8 cellular contexts compared by ENCODE assay signal in the genomic region with DNA sequence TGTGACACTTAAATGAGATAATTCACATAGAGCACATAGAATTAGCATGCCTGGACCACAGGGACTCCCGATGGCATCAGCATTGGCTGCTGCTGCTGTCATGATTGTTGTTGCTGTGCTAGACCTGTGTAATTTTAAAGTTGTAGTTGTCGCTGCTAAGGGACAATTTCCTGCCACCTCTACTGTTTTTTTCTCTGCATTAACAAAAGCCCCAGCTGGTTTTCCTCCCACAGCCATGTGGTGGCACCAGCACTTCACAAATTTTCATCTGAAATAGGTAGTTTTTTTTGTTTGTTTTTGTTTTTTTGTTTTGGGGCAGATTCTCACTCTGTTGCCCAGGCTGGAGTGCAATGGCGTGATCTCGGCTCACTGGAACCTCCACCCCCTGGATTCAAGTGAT. TPM values are rescaled to one million over a fixed set of nuclear protein-coding genes. Genes with fewer than 3 reads are reported as not detected.
A peak's percentile ranks its signal among the peaks of the same experiment; 100 is the strongest.
DNase-seq lines count a peak whose midpoint lies in the region; ATAC-seq and TF ChIP-seq lines count a peak whose summit lies in the region.

No MANE protein-coding gene starts in this region.

- peaks cover 7% of the 10 kb centered on the region for H3K4me1 Mint-ChIP-seq in Calu3 (ENCODE audit: low read depth, unreplicated experiment)

- H3K27me3 Mint-ChIP-seq in Calu3 (ENCODE audit: unreplicated experiment), result no peaks in the 10 kb centered on the region

- H3K4me3 Mint-ChIP-seq in Calu3 (ENCODE audit: low read depth, unreplicated experiment), result no peak overlapping the region

- CTCF ChIA-PET in Calu3 (lab: Charles Lee), result interaction anchor here (0.7 to 1.5 kb wide), 7 partner anchors 25 to 214 kb away, joined by 3 to 7 read pairs (median 4); a partner anchor contains a TSS

- DNase-seq in Calu3 (peak; percentile 55), LHCN-M2 (ENCODE audit: low read depth) (peak; percentile 23), dermis blood vessel endothelial cell (peak; percentile 73), midbrain (lab: John Stamatoyannopoulos, UW) (peak; percentile 46)
- no peak for DNase-seq in activated CD4-positive, CD25-positive, alpha-beta regulatory T cell treated with anti-CD3 and anti-CD28 coated beads, Interleukin-2, amount 50 U/mL, for 72 hours

- no peak overlapping the region for H3K27ac Mint-ChIP-seq in Calu3 (ENCODE audit: unreplicated experiment)

- ATAC-seq in GM19372 (IDR thresholded peaks at IDR 0.05; ENCODE audit: low read depth, unreplicated experiment), result peak; percentile 60
- no peak for ATAC-seq in HG03097 (IDR thresholded peaks at IDR 0.05; ENCODE audit: low FRiP score, unreplicated experiment)

- intact Hi-C loops in Calu3 (cut with micrococcal nuclease; ENCODE audit: unreplicated experiment), result loop anchor here (1.0 to 10.0 kb wide), 6 partner anchors 60 to 632 kb away; no protein-coding TSS in a partner anchor

- peak; percentile 62 for TF ChIP-seq CTCF in Calu3 (IDR thresholded peaks at IDR 0.05; ENCODE audit: unreplicated experiment)
- TF ChIP-seq CTCF in VCaP (conservative IDR thresholded peaks at IDR 0.05), result peak; percentile 80

- no TSS peak for BruUV-seq in Calu3 (replicated peaks; lab: Mats Ljungman, UMichigan)

- no peak overlapping the region for H3K27ac ChIP-seq in VCaP

- H3K9me3 Mint-ChIP-seq in Calu3 (ENCODE audit: low read depth, unreplicated experiment), result no peaks in the 10 kb centered on the region

- H3K36me3 Mint-ChIP-seq in Calu3 (ENCODE audit: insufficient read depth, unreplicated experiment), result no peaks in the 10 kb centered on the region

RNA-seq across cellular contexts. Expression of a gene that starts 25.4 kb away (rescaled TPM):
- 61.4 and 67.2 TPM in 2 replicates for total RNA-seq in Calu3 (2022)
- not detected in 2 replicates for total RNA-seq in LHCN-M2 (2014; rRNA removed)
- polyA plus RNA-seq in LHCN-M2 (2012), result not detected
- total RNA-seq in dermis blood vessel endothelial cell, result 343 and 346 TPM in 2 replicates

RNA-seq across cellular contexts. Expression of a gene that starts 26.4 kb away (rescaled TPM):
- not detected in 2 replicates for total RNA-seq in Calu3 (2022)
- total RNA-seq in LHCN-M2 (2014; rRNA removed), result not detected in 2 replicates
- polyA plus RNA-seq in LHCN-M2 (2012), result not detected
- not detected in 2 replicates for total RNA-seq in dermis blood vessel endothelial cell

RNA-seq across cellular contexts. Expression of a gene that starts 26.4 kb away (rescaled TPM):
- total RNA-seq in Calu3 (2022) (not detected in 2 replicates), LHCN-M2 (2014; rRNA removed) (not detected in 2 replicates), dermis blood vessel endothelial cell (not detected in 2 replicates)
- not detected for polyA plus RNA-seq in LHCN-M2 (2012)

Comparison
In these comparisons a context has a peak if more than half of its experiments do, and no peak if none do; other contexts are left out.
1. RNA of a gene that starts 25.4 kb away (total RNA-seq): 343 to 346 TPM in dermis blood vessel endothelial cell and 61.4 to 67.2 TPM in Calu3; not detected in LHCN-M2; every median in the first group is over 10 times any median in the second.